17 cellular contexts compared by ENCODE assay signal in genomic region chr4:85867281-85867680, GRCh38.
"Had no signal": no experiment of that assay in that cellular context is flagged by ENCODE, and none has a peak within 500 bp of the region (broad histone marks: within the 10 kb centered on the region; RNA-seq: fewer than 3 reads in every experiment).

No MANE protein-coding gene starts in this region.

- H3K27ac ChIP-seq: foreskin keratinocyte, prostate gland, suprapubic skin had no signal

- H3K9me3 ChIP-seq: prostate gland, right atrium auricular region, suprapubic skin, upper lobe of left lung had no signal

- H3K36me3 ChIP-seq: prostate gland, right atrium auricular region, suprapubic skin, upper lobe of left lung had no signal

- H3K4me3 ChIP-seq: prostate gland, right atrium auricular region, skin epidermis, suprapubic skin, upper lobe of left lung had no signal

- H3K27me3 ChIP-seq: foreskin keratinocyte, right atrium auricular region, suprapubic skin, upper lobe of left lung had no signal

- DNase-seq: activated CD4-positive, alpha-beta T cell treated with anti-CD3 and anti-CD28 coated beads, Interleukin-2, amount 10 ng/mL, durations not matched to agents 24 days and 14 days; activated CD8-positive, alpha-beta T cell treated with anti-CD3 and anti-CD28 coated beads for 36 hours; activated naive CD4-positive, alpha-beta T cell; activated naive CD8-positive, alpha-beta T cell treated with anti-CD3 and anti-CD28 coated beads for 36 hours; activated T-cell treated with anti-CD3 and anti-CD28 coated beads, Interleukin-2, amount 50 U/mL, for 1 hour; amygdala; caudate nucleus; foreskin keratinocyte; head of caudate nucleus; left ventricle myocardium superior; occipital lobe; upper lobe of left lung had no signal

- H3K4me1 ChIP-seq: foreskin keratinocyte, prostate gland, suprapubic skin, upper lobe of left lung had no signal

- ATAC-seq: activated CD8-positive, alpha-beta T cell treated with anti-CD3 and anti-CD28 coated beads for 36 hours; activated T-helper 17 cell treated with anti-CD3 and anti-CD28 coated beads, Interleukin-2, amount 50 U/mL, for 72 hours; foreskin keratinocyte; left ventricle myocardium superior had no signal
